In the genomic region with DNA sequence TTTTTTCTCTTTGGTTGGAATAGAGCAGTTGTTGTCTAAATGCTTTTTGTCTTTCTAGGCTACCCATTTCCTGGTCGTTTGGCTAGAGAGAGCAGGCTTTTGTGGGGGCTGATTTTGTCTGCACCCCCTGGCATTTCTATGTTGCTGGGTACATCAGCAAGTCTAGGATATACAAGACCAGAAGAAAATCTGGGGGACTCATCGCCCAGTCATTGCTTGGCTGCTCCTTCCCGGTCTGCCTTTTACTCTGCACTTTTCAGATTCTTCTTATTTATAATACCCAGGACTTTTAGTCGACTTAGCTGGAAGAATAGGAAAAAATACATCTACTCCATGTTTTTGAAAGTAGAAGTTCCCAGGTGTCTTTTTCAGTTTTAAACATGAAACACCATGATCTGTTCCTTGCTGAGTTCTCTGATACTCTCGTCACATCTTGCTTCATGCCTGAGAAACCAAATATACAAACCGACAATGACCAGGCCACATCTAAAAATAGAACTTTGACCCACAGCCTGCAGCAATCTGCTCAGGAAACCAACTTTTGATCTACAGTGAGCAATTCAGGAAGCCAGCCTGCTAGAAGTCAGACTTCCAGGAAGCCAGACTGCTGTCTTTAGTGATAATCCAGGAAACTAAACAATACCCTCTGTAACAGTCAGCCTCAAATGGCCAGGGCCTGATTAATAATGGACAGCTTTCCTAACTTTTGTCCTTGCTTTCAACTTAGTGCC, we compare ENCODE assay signal across 10 cellular contexts.
A peak's percentile ranks its signal among the peaks of the same experiment; 100 is the strongest.
DNase-seq lines count a peak whose midpoint lies in the region; ATAC-seq and TF ChIP-seq lines count a peak whose summit lies in the region.
"Had no signal": no experiment of that assay in that cellular context is flagged by ENCODE, and none has a peak within 500 bp of the region (broad histone marks: within the 10 kb centered on the region; RNA-seq: fewer than 3 reads in every experiment).

No MANE protein-coding gene starts in this region.

- peaks cover 2% of the 10 kb centered on the region for H3K4me1 Mint-ChIP-seq in T-helper 17 cell

- ATAC-seq in GM18505 (IDR thresholded peaks at IDR 0.05; ENCODE audit: unreplicated experiment), result peak; percentile 90
- ATAC-seq in HG02588 (IDR thresholded peaks at IDR 0.05; ENCODE audit: unreplicated experiment), result peak; percentile 81
- ATAC-seq in T-helper 17 cell, result no peak

- no peak overlapping the region for H3K27ac Mint-ChIP-seq in T-helper 17 cell

- H3K79me2 ChIP-seq in OCI-LY7 (ENCODE audit: insufficient read depth, low read depth, low read length) (no peaks in the 10 kb centered on the region), hepatocyte (no peaks in the 10 kb centered on the region)

- peaks cover 29% of the 10 kb centered on the region for H3K27me3 Mint-ChIP-seq in T-helper 17 cell

- BruUV-seq in OCI-LY7 (replicated peaks; lab: Mats Ljungman, UMichigan), result no TSS peak

- CTCF ChIA-PET in OCI-LY7 (lab: Charles Lee; ENCODE audit: unreplicated experiment), result no interaction called here

- H3K9me3 ChIP-seq in OCI-LY7 (ENCODE audit: low read length) (no peaks in the 10 kb centered on the region), hepatocyte (ENCODE audit: low read depth) (no peaks in the 10 kb centered on the region), T-helper 17 cell (ENCODE audit: control insufficient read depth, low read length, poor library complexity, severe bottlenecking) (no peaks in the 10 kb centered on the region)

- H3K4me1 ChIP-seq in OCI-LY7 (ENCODE audit: insufficient read depth, low read length, poor library complexity, severe bottlenecking) (no peaks in the 10 kb centered on the region), hepatocyte (ENCODE audit: insufficient read depth) (peaks cover 9% of the 10 kb centered on the region)

- POLR2A ChIA-PET in OCI-LY7 (lab: Charles Lee), result no interaction called here

- WGBS in hepatocyte (ENCODE audit: low lambda C conversion rate, missing lambda C conversion rate), result 65% methylated on average over 6 of the region's 6 CpGs

- TF ChIP-seq POLR2A in GM18505 (IDR thresholded peaks at IDR 0.05; ENCODE audit: borderline replicate concordance, extremely low read depth, insufficient read depth, insufficient read length), result no peak

- H3K4me3 ChIP-seq in OCI-LY7 (ENCODE audit: low read depth, low read length, poor library complexity, severe bottlenecking) (no peak overlapping the region), hepatocyte (no peak overlapping the region)

- no peak overlapping the region for H2AFZ ChIP-seq in OCI-LY7 (ENCODE audit: low read length)
- no peak overlapping the region for H2AFZ ChIP-seq in hepatocyte

- DNase-seq in OCI-LY7 (ENCODE audit: low spot score) (peak; percentile 2), hepatocyte (ENCODE audit: low spot score) (peak; percentile 56), T-helper 17 cell (no peak), NCI-H1092 (lab: John Stamatoyannopoulos, UW) (no peak), RKO (ENCODE audit: low spot score) (no peak), GM19240 (ENCODE audit: insufficient read length, low spot score) (no peak)
- DNase-seq: activated naive CD4-positive, alpha-beta T cell; NCI-H2081 had no signal

- H3K9me2 ChIP-seq in OCI-LY7 (ENCODE audit: insufficient read depth, low read length), result no peaks in the 10 kb centered on the region
- H3K9me2 ChIP-seq in hepatocyte (replicated peaks; ENCODE audit: insufficient read depth), result no peaks in the 10 kb centered on the region

- H3K27me3 ChIP-seq in hepatocyte, result no peaks in the 10 kb centered on the region

- peaks cover 3% of the 10 kb centered on the region for H3K36me3 Mint-ChIP-seq in T-helper 17 cell (ENCODE audit: low read depth)

- H3K4me2 ChIP-seq in OCI-LY7 (ENCODE audit: low read length) (no peak overlapping the region), hepatocyte (no peak overlapping the region)

- H4K20me1 ChIP-seq in OCI-LY7 (ENCODE audit: insufficient read depth, low read length), result no peaks in the 10 kb centered on the region
- H4K20me1 ChIP-seq in hepatocyte (ENCODE audit: insufficient read depth, poor library complexity, severe bottlenecking), result no peaks in the 10 kb centered on the region

- H3K27ac ChIP-seq in OCI-LY7 (ENCODE audit: low read depth, low read length, poor library complexity, severe bottlenecking) (no peak overlapping the region), hepatocyte (peak overlapping the region; percentile 77)

- intact Hi-C loops in OCI-LY7 (cut with micrococcal nuclease; ENCODE audit: unreplicated experiment), result no loop called here

- H3K4me3 Mint-ChIP-seq in T-helper 17 cell, result no peak overlapping the region

- no peak for TF ChIP-seq CTCF in OCI-LY7 (conservative IDR thresholded peaks at IDR 0.05; ENCODE audit: low read length)
- no peak for TF ChIP-seq CTCF in hepatocyte (IDR thresholded peaks at IDR 0.05; ENCODE audit: poor library complexity)

- H3K36me3 ChIP-seq in OCI-LY7 (ENCODE audit: insufficient read depth, low read length) (no peaks in the 10 kb centered on the region), hepatocyte (replicated peaks; ENCODE audit: insufficient read depth, low read depth) (no peaks in the 10 kb centered on the region)

Comparison
In these comparisons a context has a peak if more than half of its experiments do, and no peak if none do; other contexts are left out.
1. DNase-seq: peak in OCI-LY7 (single experiment) and hepatocyte (single experiment); none in T-helper 17 cell (0 of 3), NCI-H1092 (single experiment), RKO (single experiment) and GM19240 (single experiment).